In the genomic region with DNA sequence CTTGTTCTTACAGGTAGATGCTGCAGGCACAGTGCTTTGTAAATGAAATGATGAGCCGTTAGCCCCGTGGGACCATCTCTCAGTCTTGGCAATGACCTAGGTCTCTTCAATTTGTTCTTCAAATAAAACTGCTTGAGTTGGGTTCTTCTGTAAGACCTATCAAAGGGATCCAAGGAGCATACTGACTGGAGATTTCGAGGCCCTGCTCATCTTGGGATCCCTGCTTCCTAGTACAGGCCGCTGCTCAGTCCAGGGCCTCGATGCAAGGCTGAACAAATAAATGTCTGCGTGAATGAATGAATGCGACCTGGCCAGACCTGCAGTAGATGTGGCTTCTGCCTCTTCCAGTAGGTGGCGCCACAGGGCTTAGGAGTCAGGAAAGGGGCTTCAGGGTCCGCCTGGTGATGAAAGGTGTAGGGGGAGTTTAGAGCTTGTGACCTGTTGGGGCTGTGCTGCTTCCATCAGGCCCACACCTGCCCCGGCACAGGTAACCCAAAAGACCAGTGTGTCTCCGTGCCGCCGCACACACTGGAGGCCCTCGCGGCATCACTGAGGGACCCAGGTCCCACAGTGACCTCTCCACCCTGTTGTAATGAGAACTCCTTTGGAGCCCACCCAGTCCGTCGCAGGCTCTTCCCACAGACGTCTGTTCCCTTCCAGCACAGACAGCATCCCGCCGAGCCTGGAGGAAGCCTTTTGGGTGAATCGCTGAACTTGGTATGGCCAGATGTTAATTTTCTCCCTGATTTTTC, we compare ENCODE assay signal across 1 cellular context.
TF ChIP-seq lines count a peak whose summit lies in the region.

No MANE protein-coding gene starts in this region.

TF ChIP-seq in H1, 55 proteins besides CTCF, POLR2A, EP300 and RAD21:
- peak; percentile 28; the same call in 1 of the 2 replicates for TF ChIP-seq KDM1A (IDR thresholded peaks at IDR 0.05; ENCODE audit: borderline replicate concordance, low read length)
- no peak for TF ChIP-seq RNF2 (IDR thresholded peaks at IDR 0.05; ENCODE audit: borderline replicate concordance, low read depth, low read length, missing control alignments, poor library complexity, severe bottlenecking)
- TF ChIP-seq SP2 (IDR thresholded peaks at IDR 0.05; ENCODE audit: low read length), result no peak
- TF ChIP-seq YY1 (IDR thresholded peaks at IDR 0.05; ENCODE audit: low read depth, low read length), result 0 out of 2 replicates have a peak, but pooled peaks have one; percentile 46
- TF ChIP-seq GABPA (IDR thresholded peaks at IDR 0.05; ENCODE audit: borderline replicate concordance, insufficient read depth, low read length), result peak; percentile 55; the same call in 1 of the 2 replicates
- TF ChIP-seq, protein P1, sequence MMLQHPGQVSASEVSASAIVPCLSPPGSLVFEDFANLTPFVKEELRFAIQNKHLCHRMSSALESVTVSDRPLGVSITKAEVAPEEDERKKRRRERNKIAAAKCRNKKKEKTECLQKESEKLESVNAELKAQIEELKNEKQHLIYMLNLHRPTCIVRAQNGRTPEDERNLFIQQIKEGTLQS (IDR thresholded peaks at IDR 0.05; ENCODE audit: insufficient read depth, low read depth, low read length), result peak; percentile 58; the same call in 1 of the 2 replicates
- no peak for TF ChIP-seq HDAC6 (IDR thresholded peaks at IDR 0.05; ENCODE audit: low read depth, low read length)
- peak in 1 of 2 experiments; percentile 37; a peak in 1 of 4 replicates for TF ChIP-seq SIN3A (conservative IDR thresholded peaks at IDR 0.05 in 1 of 2, IDR thresholded peaks at IDR 0.05 in 1 of 2; ENCODE audit: low read depth in 1 of 2, low read length in 2 of 2)
- TF ChIP-seq CHD1 (IDR thresholded peaks at IDR 0.05; ENCODE audit: low read depth, low read length), result no peak
- no peak for TF ChIP-seq CHD7 (IDR thresholded peaks at IDR 0.05; ENCODE audit: insufficient replicate concordance, low read length)
- no peak for TF ChIP-seq JUND (IDR thresholded peaks at IDR 0.05; ENCODE audit: low read length)
- TF ChIP-seq BACH1 (IDR thresholded peaks at IDR 0.05; ENCODE audit: low read length), result no peak
- no peak for TF ChIP-seq JUN (IDR thresholded peaks at IDR 0.05; ENCODE audit: low read depth, low read length)
- TF ChIP-seq MAX (IDR thresholded peaks at IDR 0.05), result 0 out of 2 replicates have a peak, but pooled peaks have one; percentile 11
- TF ChIP-seq SP4 (IDR thresholded peaks at IDR 0.05; ENCODE audit: low read length), result 0 out of 2 replicates have a peak, but pooled peaks have one; percentile 62
- no peak for TF ChIP-seq CBX8 (IDR thresholded peaks at IDR 0.05; ENCODE audit: borderline replicate concordance, low read depth, low read length)
- peak; percentile 71 for TF ChIP-seq CEBPB (IDR thresholded peaks at IDR 0.05; ENCODE audit: low read depth, low read length)
- TF ChIP-seq BCL11A (IDR thresholded peaks at IDR 0.05; ENCODE audit: low read depth in 2 of 2, low read length in 2 of 2), result no peak
- TF ChIP-seq, protein P2, sequence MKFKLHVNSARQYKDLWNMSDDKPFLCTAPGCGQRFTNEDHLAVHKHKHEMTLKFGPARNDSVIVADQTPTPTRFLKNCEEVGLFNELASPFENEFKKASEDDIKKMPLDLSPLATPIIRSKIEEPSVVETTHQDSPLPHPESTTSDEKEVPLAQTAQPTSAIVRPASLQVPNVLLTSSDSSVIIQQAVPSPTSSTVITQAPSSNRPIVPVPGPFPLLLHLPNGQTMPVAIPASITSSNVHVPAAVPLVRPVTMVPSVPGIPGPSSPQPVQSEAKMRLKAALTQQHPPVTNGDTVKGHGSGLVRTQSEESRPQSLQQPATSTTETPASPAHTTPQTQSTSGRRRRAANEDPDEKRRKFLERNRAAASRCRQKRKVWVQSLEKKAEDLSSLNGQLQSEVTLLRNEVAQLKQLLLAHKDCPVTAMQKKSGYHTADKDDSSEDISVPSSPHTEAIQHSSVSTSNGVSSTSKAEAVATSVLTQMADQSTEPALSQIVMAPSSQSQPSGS (IDR thresholded peaks at IDR 0.05; ENCODE audit: low read length), result no peak
- no peak for TF ChIP-seq ZNF274 (IDR thresholded peaks at IDR 0.05; ENCODE audit: borderline replicate concordance, extremely low read depth, low read length)
- TF ChIP-seq CHD2 (IDR thresholded peaks at IDR 0.05; ENCODE audit: low read length), result 0 out of 2 replicates have a peak, but pooled peaks have one; percentile 36
- TF ChIP-seq, protein P3, sequence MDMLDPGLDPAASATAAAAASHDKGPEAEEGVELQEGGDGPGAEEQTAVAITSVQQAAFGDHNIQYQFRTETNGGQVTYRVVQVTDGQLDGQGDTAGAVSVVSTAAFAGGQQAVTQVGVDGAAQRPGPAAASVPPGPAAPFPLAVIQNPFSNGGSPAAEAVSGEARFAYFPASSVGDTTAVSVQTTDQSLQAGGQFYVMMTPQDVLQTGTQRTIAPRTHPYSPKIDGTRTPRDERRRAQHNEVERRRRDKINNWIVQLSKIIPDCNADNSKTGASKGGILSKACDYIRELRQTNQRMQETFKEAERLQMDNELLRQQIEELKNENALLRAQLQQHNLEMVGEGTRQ (IDR thresholded peaks at IDR 0.05; ENCODE audit: low read length), result no peak
